In the genomic region with DNA sequence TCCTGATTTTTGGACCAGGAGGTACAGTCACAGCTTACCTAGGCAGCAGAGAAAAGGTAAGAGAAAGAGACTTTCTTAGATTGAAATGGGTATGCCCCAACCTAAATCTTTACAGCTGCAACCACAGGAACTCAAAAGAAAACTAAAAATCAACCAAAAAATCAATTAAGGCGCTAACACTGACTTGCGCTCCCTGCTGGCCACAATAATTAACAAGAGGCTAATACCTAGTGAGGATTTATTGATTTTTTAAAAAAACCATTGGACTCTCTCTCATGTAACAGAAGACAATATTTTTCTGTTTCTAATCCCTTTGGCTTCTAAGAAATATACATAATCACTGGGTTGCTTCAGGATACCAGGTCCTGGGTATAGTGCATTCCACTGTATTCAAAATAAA, we compare ENCODE assay signal across 13 cellular contexts.
A peak's percentile ranks its signal among the peaks of the same experiment; 100 is the strongest.
DNase-seq lines count a peak whose midpoint lies in the region; ATAC-seq and TF ChIP-seq lines count a peak whose summit lies in the region.
"Had no signal": no experiment of that assay in that cellular context is flagged by ENCODE, and none has a peak within 500 bp of the region (broad histone marks: within the 10 kb centered on the region; RNA-seq: fewer than 3 reads in every experiment).

No MANE protein-coding gene starts in this region.

- no TSS peak for BruUV-seq in A673 (replicated peaks; lab: Mats Ljungman, UMichigan)
- BruUV-seq in PC-3 (replicated peaks; lab: Mats Ljungman, UMichigan), result no TSS peak

- no peak overlapping the region for H3K9ac ChIP-seq in PC-3 (ENCODE audit: low read length)

- no peaks in the 10 kb centered on the region for H3F3A ChIP-seq in PC-3 (ENCODE audit: low read length, unreplicated experiment)

- H3K9me3 ChIP-seq in A673 (ENCODE audit: low read depth, low read length, poor library complexity, severe bottlenecking) (no peaks in the 10 kb centered on the region), PC-3 (ENCODE audit: low read length) (no peaks in the 10 kb centered on the region)
- H3K9me3 ChIP-seq: psoas muscle had no signal

- H3K4me1 ChIP-seq in A673 (ENCODE audit: insufficient read depth, low read length, poor library complexity, severe bottlenecking) (no peaks in the 10 kb centered on the region), PC-3 (ENCODE audit: insufficient read depth, low read length) (no peaks in the 10 kb centered on the region)
- H3K4me1 ChIP-seq: psoas muscle had no signal

- H3K4me2 ChIP-seq in PC-3 (ENCODE audit: low read length), result no peak overlapping the region

- POLR2A ChIA-PET in A673 (lab: Charles Lee; ENCODE audit: low non-redundant PET) (no interaction called here), PC-3 (lab: Charles Lee; ENCODE audit: unreplicated experiment) (no interaction called here)

- no peak overlapping the region for H2AFZ ChIP-seq in PC-3 (ENCODE audit: low read length)

- DNase-seq in A673 (ENCODE audit: low spot score) (peak; percentile 35), PC-3 (peak; percentile 13), fibroblast of villous mesenchyme (ENCODE audit: low read depth) (no peak), cardiac septum (ENCODE audit: low spot score) (no peak), NCI-H1048 (lab: John Stamatoyannopoulos, UW) (no peak), NCI-H2227 (lab: John Stamatoyannopoulos, UW; ENCODE audit: unreplicated experiment) (no peak)
- DNase-seq in activated CD4-positive, CD25-positive, alpha-beta regulatory T cell (lab: John Stamatoyannopoulos, UW), result no peak
- DNase-seq: activated CD8-positive, alpha-beta T cell treated with anti-CD3 and anti-CD28 coated beads for 36 hours; activated effector memory CD4-positive, alpha-beta T cell treated with anti-CD3 and anti-CD28 coated beads, Interleukin-2, amount 50 U/mL, for 16 hours; NCI-H2029; psoas muscle; T-helper 17 cell had no signal

- no peaks in the 10 kb centered on the region for H4K20me1 ChIP-seq in PC-3 (ENCODE audit: low read length)

- CTCF ChIA-PET in A673 (lab: Charles Lee), result no interaction called here
- CTCF ChIA-PET in PC-3 (lab: Charles Lee), result no interaction called here

- peak; percentile 79 for ATAC-seq in GM18870 (IDR thresholded peaks at IDR 0.05; ENCODE audit: unreplicated experiment)
- ATAC-seq in PC-3, result no peak
- ATAC-seq: activated CD8-positive, alpha-beta T cell treated with anti-CD3 and anti-CD28 coated beads for 36 hours; psoas muscle; T-helper 17 cell had no signal

- H3K27me3 ChIP-seq in A673 (replicated peaks; ENCODE audit: insufficient read depth, low read depth, low read length, poor library complexity), result no peaks in the 10 kb centered on the region
- 0 out of 2 replicates have a peak, but pooled peaks cover 3% of the 10 kb centered on the region for H3K27me3 ChIP-seq in PC-3 (ENCODE audit: low read length)

- H3K79me2 ChIP-seq in PC-3 (ENCODE audit: low read length), result no peaks in the 10 kb centered on the region

- TF ChIP-seq CTCF in A673 (conservative IDR thresholded peaks at IDR 0.05; ENCODE audit: low read depth, low read length), result peak; percentile 69
- peak; percentile 59 for TF ChIP-seq CTCF in PC-3 (conservative IDR thresholded peaks at IDR 0.05; ENCODE audit: low read depth, low read length)
- TF ChIP-seq CTCF in fibroblast of villous mesenchyme (IDR thresholded peaks at IDR 0.05; ENCODE audit: insufficient read depth, low read depth, low read length), result peak; percentile 11

- no peaks in the 10 kb centered on the region for H3K9me2 ChIP-seq in PC-3 (replicated peaks; ENCODE audit: low read length)

- H3K36me3 ChIP-seq in A673 (ENCODE audit: insufficient read depth, low read length, poor library complexity, severe bottlenecking), result no peaks in the 10 kb centered on the region
- no peaks in the 10 kb centered on the region for H3K36me3 ChIP-seq in PC-3 (ENCODE audit: low read depth, low read length)

- H3K27ac ChIP-seq in A673 (ENCODE audit: low read depth, low read length, poor library complexity, severe bottlenecking) (no peak overlapping the region), PC-3 (ENCODE audit: low read length) (no peak overlapping the region)
- H3K27ac ChIP-seq: psoas muscle had no signal

- H3K4me3 ChIP-seq in A673 (ENCODE audit: low read depth, low read length, poor library complexity, severe bottlenecking), result no peak overlapping the region
- H3K4me3 ChIP-seq in PC-3 (ENCODE audit: low read length), result no peak overlapping the region
- H3K4me3 ChIP-seq in fibroblast of villous mesenchyme (ENCODE audit: low read depth, low read length), result no peak overlapping the region
- H3K4me3 ChIP-seq: psoas muscle had no signal

- intact Hi-C loops in A673 (cut with micrococcal nuclease; ENCODE audit: unreplicated experiment) (no loop called here), PC-3 (cut with micrococcal nuclease) (loop anchor here (10.0 kb wide), 1 partner anchor 1265 kb away; no protein-coding TSS in a partner anchor), cardiac septum (cut with DNase I) (no loop called here)

Comparison
In these comparisons a context has a peak if more than half of its experiments do, and no peak if none do; other contexts are left out.
1. DNase-seq: peak in A673 (single experiment) and PC-3 (single experiment); none in fibroblast of villous mesenchyme (single experiment), cardiac septum (single experiment), NCI-H1048 (single experiment), NCI-H2227 (single experiment) and activated CD4-positive, CD25-positive, alpha-beta regulatory T cell (0 of 4).
2. CTCF ChIP-seq: peak in every context shown above with its lines; median percentile 69 in A673; 59 in PC-3; 11 in fibroblast of villous mesenchyme.